1 cellular context compared by ENCODE assay signal in the genomic region with DNA sequence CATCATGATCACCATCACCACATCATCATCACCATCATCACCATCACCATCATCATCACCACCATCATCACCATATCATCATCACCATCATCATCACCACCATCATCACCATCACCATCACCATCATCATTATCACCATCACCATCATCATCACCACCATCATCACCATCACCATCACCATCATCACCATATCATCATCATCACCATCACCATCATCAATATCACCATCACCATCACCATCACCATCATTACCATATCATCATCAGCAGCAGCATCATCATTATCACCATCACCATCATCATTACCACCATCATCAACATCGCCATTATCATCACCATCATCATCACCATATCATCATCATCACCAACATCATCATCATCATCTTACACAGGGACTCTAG.
TF ChIP-seq lines count a peak whose summit lies in the region.

No MANE protein-coding gene starts in this region.

TF ChIP-seq in K562, 482 proteins besides CTCF, POLR2A, EP300 and RAD21 (continued from another document):
- TF ChIP-seq, protein P1, sequence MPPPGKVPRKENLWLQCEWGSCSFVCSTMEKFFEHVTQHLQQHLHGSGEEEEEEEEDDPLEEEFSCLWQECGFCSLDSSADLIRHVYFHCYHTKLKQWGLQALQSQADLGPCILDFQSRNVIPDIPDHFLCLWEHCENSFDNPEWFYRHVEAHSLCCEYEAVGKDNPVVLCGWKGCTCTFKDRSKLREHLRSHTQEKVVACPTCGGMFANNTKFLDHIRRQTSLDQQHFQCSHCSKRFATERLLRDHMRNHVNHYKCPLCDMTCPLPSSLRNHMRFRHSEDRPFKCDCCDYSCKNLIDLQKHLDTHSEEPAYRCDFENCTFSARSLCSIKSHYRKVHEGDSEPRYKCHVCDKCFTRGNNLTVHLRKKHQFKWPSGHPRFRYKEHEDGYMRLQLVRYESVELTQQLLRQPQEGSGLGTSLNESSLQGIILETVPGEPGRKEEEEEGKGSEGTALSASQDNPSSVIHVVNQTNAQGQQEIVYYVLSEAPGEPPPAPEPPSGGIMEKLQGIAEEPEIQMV (tag; conservative IDR thresholded peaks at IDR 0.05; ENCODE audit: low read depth), result no peak
- TF ChIP-seq JUN (IDR thresholded peaks at IDR 0.05; ENCODE audit: borderline replicate concordance, low read depth, low read length) (no peak), JUN (CRISPR knock-in tag; IDR thresholded peaks at IDR 0.05; ENCODE audit: borderline replicate concordance) (no peak)
